In the genomic region with DNA sequence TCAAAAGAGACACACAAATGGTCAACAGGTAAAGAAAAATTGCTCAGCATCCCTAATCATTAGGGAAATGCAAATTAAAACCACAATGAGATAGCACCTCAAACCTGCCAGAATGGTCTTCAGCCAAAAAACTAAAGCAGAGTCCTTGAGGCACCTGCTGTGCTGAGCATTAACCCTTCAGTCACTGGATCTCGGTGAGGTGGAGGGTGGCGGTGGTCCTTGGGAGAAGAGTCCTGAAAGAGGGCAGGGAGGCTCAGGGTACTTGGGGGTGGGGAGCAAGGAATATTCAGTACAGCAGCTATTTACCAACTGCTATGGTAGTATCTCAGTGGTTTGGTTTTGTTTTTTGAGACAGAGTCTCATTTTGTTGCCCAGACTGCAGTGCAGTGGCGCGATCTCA, we compare ENCODE assay signal across 1 cellular context.
A peak's percentile ranks its signal among the peaks of the same experiment; 100 is the strongest.
TF ChIP-seq lines count a peak whose summit lies in the region.

No MANE protein-coding gene starts in this region.

TF ChIP-seq in K562, 482 proteins besides CTCF, POLR2A, EP300 and RAD21:
- TF ChIP-seq POLR2AphosphoS5 (IDR thresholded peaks at IDR 0.05; ENCODE audit: control insufficient read depth, insufficient read depth, low read depth, low read length): no peak
- 0 out of 2 replicates have a peak, but pooled peaks have one; percentile 1 for TF ChIP-seq RNF2 (IDR thresholded peaks at IDR 0.05)
- TF ChIP-seq RBM17 (IDR thresholded peaks at IDR 0.05; ENCODE audit: borderline replicate concordance, low read depth, low read length): no peak
TF ChIP-seq in K562: peak in this region for 1.
